Comparison of ENCODE assay signal across 2 cellular contexts in the genomic region with DNA sequence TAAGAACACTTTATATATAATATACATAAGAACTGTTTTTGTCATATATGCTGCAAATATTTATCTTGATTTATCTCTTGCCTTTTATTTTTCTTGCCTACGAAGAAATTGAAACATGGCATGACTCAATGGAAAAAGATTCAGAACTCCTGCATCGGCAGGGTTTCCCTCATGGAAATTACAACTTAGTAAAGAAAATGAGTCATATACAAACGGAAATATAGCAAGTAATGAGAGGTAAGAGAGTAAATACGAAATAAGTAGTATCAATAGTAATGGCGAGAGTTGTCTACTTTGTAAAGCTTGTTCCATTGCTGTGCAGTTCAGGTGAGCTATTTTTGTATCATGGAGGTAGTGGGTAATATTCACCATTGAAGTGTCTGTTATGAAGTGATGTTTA.
TF ChIP-seq lines count a peak whose summit lies in the region.

No MANE protein-coding gene starts in this region.

TF ChIP-seq in A549, 52 proteins besides CTCF, POLR2A, EP300 and RAD21:
- TF ChIP-seq FOSL2 (IDR thresholded peaks at IDR 0.05) (no peak), FOSL2 (CRISPR knock-in tag; IDR thresholded peaks at IDR 0.05) (0 out of 2 replicates have a peak, but pooled peaks have one; percentile 24), ESRRA (IDR thresholded peaks at IDR 0.05; ENCODE audit: borderline replicate concordance, low read length) (no peak), FOXS1 (CRISPR knock-in tag; IDR thresholded peaks at IDR 0.05) (no peak)

TF ChIP-seq in IMR-90, 13 proteins besides CTCF, POLR2A, EP300 and RAD21:
- TF ChIP-seq CEBPB (IDR thresholded peaks at IDR 0.05; ENCODE audit: low read depth, low read length) (no peak), MAFK (IDR thresholded peaks at IDR 0.05; ENCODE audit: low read depth, low read length) (0 out of 2 replicates have a peak, but pooled peaks have one; percentile 19), CHD1 (IDR thresholded peaks at IDR 0.05; ENCODE audit: low read depth, low read length) (no peak), MAZ (IDR thresholded peaks at IDR 0.05; ENCODE audit: borderline replicate concordance, low read depth, low read length) (no peak), MXI1 (IDR thresholded peaks at IDR 0.05; ENCODE audit: borderline replicate concordance, low read depth, low read length) (no peak), FOS (IDR thresholded peaks at IDR 0.05; ENCODE audit: low read depth, low read length) (peak; percentile 70), SMC3 (IDR thresholded peaks at IDR 0.05; ENCODE audit: low read depth, low read length) (no peak), BHLHE40 (IDR thresholded peaks at IDR 0.05; ENCODE audit: low read depth, low read length) (no peak), RCOR1 (IDR thresholded peaks at IDR 0.05; ENCODE audit: insufficient replicate concordance, low read length) (no peak), RFX5 (IDR thresholded peaks at IDR 0.05; ENCODE audit: low read depth, low read length) (no peak), NFE2L2 (IDR thresholded peaks at IDR 0.05; ENCODE audit: low read depth, low read length) (no peak)
- TF ChIP-seq, protein P1, sequence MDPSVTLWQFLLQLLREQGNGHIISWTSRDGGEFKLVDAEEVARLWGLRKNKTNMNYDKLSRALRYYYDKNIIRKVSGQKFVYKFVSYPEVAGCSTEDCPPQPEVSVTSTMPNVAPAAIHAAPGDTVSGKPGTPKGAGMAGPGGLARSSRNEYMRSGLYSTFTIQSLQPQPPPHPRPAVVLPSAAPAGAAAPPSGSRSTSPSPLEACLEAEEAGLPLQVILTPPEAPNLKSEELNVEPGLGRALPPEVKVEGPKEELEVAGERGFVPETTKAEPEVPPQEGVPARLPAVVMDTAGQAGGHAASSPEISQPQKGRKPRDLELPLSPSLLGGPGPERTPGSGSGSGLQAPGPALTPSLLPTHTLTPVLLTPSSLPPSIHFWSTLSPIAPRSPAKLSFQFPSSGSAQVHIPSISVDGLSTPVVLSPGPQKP (IDR thresholded peaks at IDR 0.05; ENCODE audit: borderline replicate concordance, low read depth, low read length), result no peak
- TF ChIP-seq, protein P2, sequence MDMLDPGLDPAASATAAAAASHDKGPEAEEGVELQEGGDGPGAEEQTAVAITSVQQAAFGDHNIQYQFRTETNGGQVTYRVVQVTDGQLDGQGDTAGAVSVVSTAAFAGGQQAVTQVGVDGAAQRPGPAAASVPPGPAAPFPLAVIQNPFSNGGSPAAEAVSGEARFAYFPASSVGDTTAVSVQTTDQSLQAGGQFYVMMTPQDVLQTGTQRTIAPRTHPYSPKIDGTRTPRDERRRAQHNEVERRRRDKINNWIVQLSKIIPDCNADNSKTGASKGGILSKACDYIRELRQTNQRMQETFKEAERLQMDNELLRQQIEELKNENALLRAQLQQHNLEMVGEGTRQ (IDR thresholded peaks at IDR 0.05; ENCODE audit: low read depth, low read length), result no peak
